Comparison of ENCODE assay signal across 22 cellular contexts in the genomic region with DNA sequence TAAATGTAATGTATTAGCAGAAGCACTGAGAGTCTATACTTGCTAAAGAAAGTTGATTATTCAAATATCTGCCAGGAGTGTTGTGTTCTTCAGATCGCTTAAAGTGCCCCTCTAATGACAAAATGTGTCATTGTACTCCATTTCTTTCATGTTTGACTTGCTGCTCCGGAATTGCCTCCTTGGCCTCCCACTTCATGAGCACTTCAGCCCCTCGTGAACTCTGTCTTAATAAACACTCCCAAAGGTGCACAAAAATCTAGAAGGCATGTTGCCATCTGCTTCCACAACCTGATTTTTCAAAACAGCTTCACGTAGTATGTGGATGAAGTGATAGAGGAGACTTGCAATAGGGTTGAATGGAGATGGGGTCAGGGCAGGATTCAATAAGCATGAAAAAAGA.
"Had no signal": no experiment of that assay in that cellular context is flagged by ENCODE, and none has a peak within 500 bp of the region (broad histone marks: within the 10 kb centered on the region; RNA-seq: fewer than 3 reads in every experiment).

No MANE protein-coding gene starts in this region.

- FAIRE-seq: RCC 7860 had no signal

- H3K27me3 ChIP-seq: SJSA1 had no signal

- H3K27ac ChIP-seq: SJSA1, SK-N-MC had no signal

- H3K4me1 ChIP-seq: SJSA1 had no signal

- DNase-seq: KBM-7, MV-4-11, NCI-H1048, NCI-H1105, NCI-H1417, NCI-H1436 treated with DMSO at 0.1 percent for 48 hours, NCI-H1694, NCI-H187 treated with DMSO at 0.1 percent for 48 hours, NCI-H2029 treated with DMSO at 0.1 percent for 48 hours, NCI-H2171, NCI-H226, NCI-H446, NCI-H510A, NCI-H524 treated with DMSO at 0.1 percent for 48 hours, NCI-H69, NCI-H774, Right ventricle myocardium superior, RPMI8226, SIG-M5 had no signal

- H3K4me3 ChIP-seq: SJSA1, SK-N-MC had no signal

- H3K36me3 ChIP-seq: SJSA1 had no signal

- H3K9me3 ChIP-seq: SJSA1 had no signal
